ENCODE assay signal across 8 cellular contexts in the genomic region with DNA sequence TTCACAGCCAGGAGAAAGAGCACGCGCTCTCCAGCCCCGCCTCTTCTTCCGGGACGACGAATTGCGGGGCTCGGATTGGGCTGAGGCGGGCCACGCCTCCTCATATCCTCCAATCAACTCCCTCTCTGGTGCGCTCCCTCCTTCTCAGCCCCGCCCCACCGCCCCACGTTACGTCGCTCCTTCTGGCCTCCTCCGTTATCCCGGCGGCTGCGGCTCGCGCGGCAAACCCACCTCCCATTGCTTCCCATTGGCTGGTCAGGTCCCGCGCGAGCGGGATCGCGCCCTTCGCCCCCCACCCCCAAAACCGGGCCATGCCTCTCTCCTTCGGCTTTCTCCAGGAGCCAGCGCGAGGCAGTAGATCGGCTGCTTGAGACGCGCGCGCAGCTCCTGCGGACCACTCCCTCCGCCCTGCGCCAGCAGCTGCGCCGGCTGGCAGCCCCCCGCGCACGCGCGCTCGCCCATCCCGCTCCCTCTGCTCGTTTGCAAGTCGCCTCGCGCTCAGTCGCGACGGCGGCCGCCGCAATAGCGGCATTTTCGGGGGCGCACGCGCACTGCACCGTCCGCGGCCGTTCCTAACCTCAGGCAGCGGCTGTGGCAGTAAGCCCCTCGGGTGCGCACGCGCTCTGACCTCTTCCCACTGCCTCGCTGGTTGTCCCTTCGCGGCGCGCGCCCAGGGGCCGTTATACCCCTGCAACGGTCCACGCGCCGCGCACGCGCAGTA. TPM values are rescaled to one million over a fixed set of nuclear protein-coding genes. Genes with fewer than 3 reads are reported as not detected.
DNase-seq lines count a peak whose midpoint lies in the region; ATAC-seq and TF ChIP-seq lines count a peak whose summit lies in the region.

No MANE protein-coding gene starts in this region.

- peak overlapping the region; percentile 83 for H3K4me3 Mint-ChIP-seq in activated naive CD8-positive, alpha-beta T cell treated with anti-CD3 and anti-CD28 coated beads, Interleukin-2, amount 10 ng/mL, durations not matched to agents 7 days and 5 days

- H3K27me3 ChIP-seq in parathyroid adenoma (ENCODE audit: control insufficient read depth, insufficient read depth, low read length) (no peaks in the 10 kb centered on the region), tibial nerve (no peaks in the 10 kb centered on the region)

- H3K9me3 ChIP-seq in parathyroid adenoma (ENCODE audit: control insufficient read depth, low read length) (no peaks in the 10 kb centered on the region), tibial nerve (no peaks in the 10 kb centered on the region)

- peaks cover 2% of the 10 kb centered on the region for H3K36me3 Mint-ChIP-seq in activated naive CD8-positive, alpha-beta T cell treated with anti-CD3 and anti-CD28 coated beads, Interleukin-2, amount 10 ng/mL, durations not matched to agents 7 days and 5 days

- peak; percentile 61 to 85 for TF ChIP-seq POLR2A in tibial nerve (IDR thresholded peaks at IDR 0.05)

- WGBS in tibial nerve, 2 donors, result 1% methylated on average over 21 to 48 of the region's 89 CpGs

- H3K4me3 ChIP-seq in parathyroid adenoma (ENCODE audit: low read depth, low read length) (peak overlapping the region; percentile 81), tibial nerve (peak overlapping the region; percentile 65 to 92 (median 74))

- POLR2A ChIA-PET in GM10248 (lab: Yijun Ruan, JAX), result interaction anchor here (0.6 kb wide), 2 partner anchors 25 to 282 kb away, joined by 3 to 5 read pairs; no protein-coding TSS in a partner anchor
- POLR2A ChIA-PET in activated naive CD8-positive, alpha-beta T cell treated with anti-CD3 and anti-CD28 coated beads, Interleukin-2, amount 10 ng/mL, durations not matched to agents 7 days and 5 days (lab: Charles Lee), result interaction anchor here (1.0 to 1.8 kb wide), 3 partner anchors 10 to 260 kb away, joined by 3 to 5 read pairs (median 3); a partner anchor contains a TSS

- H3K27ac ChIP-seq in parathyroid adenoma (peak overlapping the region; percentile 86), tibial nerve (peak overlapping the region; percentile 87 to 99 (median 96))

- H3K36me3 ChIP-seq in parathyroid adenoma (ENCODE audit: control insufficient read depth, insufficient read depth, low read length) (no peaks in the 10 kb centered on the region), tibial nerve (no peaks in the 10 kb centered on the region)

- DNase-seq in GM10248 (ENCODE audit: extremely low spot score) (peak; percentile 94), NCI-H1105 treated with DMSO at 0.1 percent for 48 hours (lab: John Stamatoyannopoulos, UW) (peak; percentile 98), SKM-1 treated with dmso at 0.1 percent for 144 hours (lab: John Stamatoyannopoulos, UW; ENCODE audit: unreplicated experiment) (peak; percentile 84), Right ventricle myocardium inferior (ENCODE audit: missing footprints) (peak; percentile 99), tibial nerve (ENCODE audit: low spot score in 2 of 2) (peak; percentile 97)
- DNase-seq in activated naive CD8-positive, alpha-beta T cell treated with anti-CD3 and anti-CD28 coated beads, Interleukin-2, amount 10 ng/mL, durations not matched to agents 7 days and 5 days, result peak; percentile 93

- intact Hi-C loops in Right ventricle myocardium inferior (cut with DNase I), result loop anchor here (2.0 to 5.0 kb wide), 4 partner anchors 47 to 397 kb away; a partner anchor contains a TSS

- peaks cover 24% of the 10 kb centered on the region for H3K4me1 ChIP-seq in parathyroid adenoma
- peaks cover 0 to 57% (median 46%) of the 10 kb centered on the region in 4 donors for H3K4me1 ChIP-seq in tibial nerve

- ATAC-seq in HG02678 (IDR thresholded peaks at IDR 0.05; ENCODE audit: unreplicated experiment) (peak; percentile 74), Right ventricle myocardium inferior (peak; percentile 91)
- ATAC-seq in activated naive CD8-positive, alpha-beta T cell treated with anti-CD3 and anti-CD28 coated beads, Interleukin-2, amount 10 ng/mL, durations not matched to agents 7 days and 5 days (ENCODE audit: low read depth), result peak; percentile 78

- H3K9me3 Mint-ChIP-seq in activated naive CD8-positive, alpha-beta T cell treated with anti-CD3 and anti-CD28 coated beads, Interleukin-2, amount 10 ng/mL, durations not matched to agents 7 days and 5 days, result no peaks in the 10 kb centered on the region

- peak overlapping the region; percentile 88 for H3K27ac Mint-ChIP-seq in activated naive CD8-positive, alpha-beta T cell treated with anti-CD3 and anti-CD28 coated beads, Interleukin-2, amount 10 ng/mL, durations not matched to agents 7 days and 5 days

- H3K27me3 Mint-ChIP-seq in activated naive CD8-positive, alpha-beta T cell treated with anti-CD3 and anti-CD28 coated beads, Interleukin-2, amount 10 ng/mL, durations not matched to agents 7 days and 5 days, result no peaks in the 10 kb centered on the region

- H3K9ac ChIP-seq in parathyroid adenoma, result peak overlapping the region; percentile 32

- CTCF ChIA-PET in GM10248 (lab: Yijun Ruan, JAX), result interaction anchor here (0.7 to 1.5 kb wide), 2 partner anchors 130 to 1047 kb away, joined by 4 read pairs; no protein-coding TSS in a partner anchor

- H2AFZ ChIP-seq in parathyroid adenoma, result peak overlapping the region; percentile 81

- H3K4me1 Mint-ChIP-seq in activated naive CD8-positive, alpha-beta T cell treated with anti-CD3 and anti-CD28 coated beads, Interleukin-2, amount 10 ng/mL, durations not matched to agents 7 days and 5 days, result peaks cover 17% of the 10 kb centered on the region

- TF ChIP-seq CTCF in GM10248 (IDR thresholded peaks at IDR 0.05; ENCODE audit: control extremely low read depth, extremely low read depth, low read depth, missing control alignments) (no peak), parathyroid adenoma (IDR thresholded peaks at IDR 0.05) (no peak), tibial nerve (IDR thresholded peaks at IDR 0.05) (peak in 2 of 5 experiments; percentile 44 to 45)

- H3K79me2 ChIP-seq in parathyroid adenoma, result peaks cover 21% of the 10 kb centered on the region

- peak overlapping the region; percentile 86 for H3K4me2 ChIP-seq in parathyroid adenoma (ENCODE audit: low read length)

- peak; percentile 61 to 74 for TF ChIP-seq EP300 in tibial nerve (IDR thresholded peaks at IDR 0.05)

RNA-seq across cellular contexts. Expression of a gene that starts 0.5 kb away (rescaled TPM):
- 10 to 100 TPM; 38.8 to 42.7 TPM for total RNA-seq in activated naive CD8-positive, alpha-beta T cell treated with anti-CD3 and anti-CD28 coated beads, Interleukin-2, amount 10 ng/mL, durations not matched to agents 7 days and 5 days
- total RNA-seq in Right ventricle myocardium inferior (64.4 TPM), tibial nerve (10 to 100 TPM; 43.3 to 50.3 (median 48.6) TPM)

RNA-seq across cellular contexts. Expression of a gene that starts 9.6 kb away (rescaled TPM):
- 100 to 1,000 TPM; 103 to 110 TPM for total RNA-seq in activated naive CD8-positive, alpha-beta T cell treated with anti-CD3 and anti-CD28 coated beads, Interleukin-2, amount 10 ng/mL, durations not matched to agents 7 days and 5 days
- 94.7 TPM for total RNA-seq in Right ventricle myocardium inferior
- 100 to 1,000 TPM in 1 of 4 donors, 10 to 100 TPM in 3; 32.1 to 108 (median 64.6) TPM for total RNA-seq in tibial nerve

Comparison
In these comparisons a context has a peak if more than half of its experiments do, and no peak if none do; other contexts are left out.
1. Peak in every context shown above with its lines: DNase-seq, ATAC-seq, H3K4me3 ChIP-seq and H3K27ac ChIP-seq.